9 cellular contexts compared by ENCODE assay signal in the genomic region with DNA sequence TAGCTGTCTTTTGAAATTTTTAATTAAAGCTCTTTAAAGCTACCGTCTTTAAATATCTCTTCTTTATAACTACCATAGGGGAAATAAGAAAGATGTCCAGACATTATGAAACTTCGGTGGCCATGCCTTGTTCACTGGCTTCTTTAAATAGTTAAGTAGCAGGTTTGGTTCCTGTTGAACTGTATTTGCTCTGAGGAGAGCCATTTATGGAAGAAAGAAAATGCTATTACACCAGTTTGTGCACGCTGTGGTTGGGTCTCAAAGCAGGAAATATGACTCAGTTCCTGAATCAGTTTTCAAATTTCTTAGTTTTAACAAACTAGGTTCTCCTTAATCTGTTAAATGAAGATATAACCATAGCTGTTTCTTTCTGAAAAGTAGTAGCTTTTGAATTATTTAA. TPM values are rescaled to one million over a fixed set of nuclear protein-coding genes. Genes with fewer than 3 reads are reported as not detected.
DNase-seq lines count a peak whose midpoint lies in the region; ATAC-seq and TF ChIP-seq lines count a peak whose summit lies in the region.
"Had no signal": no experiment of that assay in that cellular context is flagged by ENCODE, and none has a peak within 500 bp of the region (broad histone marks: within the 10 kb centered on the region; RNA-seq: fewer than 3 reads in every experiment).

No MANE protein-coding gene starts in this region.

- no peaks in the 10 kb centered on the region for H3K9me3 Mint-ChIP-seq in CD8-positive, alpha-beta memory T cell

- TF ChIP-seq CTCF in fibroblast of lung (conservative IDR thresholded peaks at IDR 0.05 in 1 of 2, IDR thresholded peaks at IDR 0.05 in 1 of 2; ENCODE audit: low read depth in 1 of 2, low read length in 2 of 2) (no peak), retinal pigment epithelial cell (conservative IDR thresholded peaks at IDR 0.05; ENCODE audit: low read depth, low read length) (no peak)

- H3K9me3 ChIP-seq in CD8-positive, alpha-beta memory T cell (ENCODE audit: low read length) = no peaks in the 10 kb centered on the region
- no peaks in the 10 kb centered on the region for H3K9me3 ChIP-seq in fibroblast of lung (ENCODE audit: control insufficient read depth, insufficient read depth, low read depth, low read length)

- no peak overlapping the region for H3K27ac ChIP-seq in CD8-positive, alpha-beta memory T cell (ENCODE audit: low read depth, low read length)
- H3K27ac ChIP-seq in fibroblast of lung (ENCODE audit: insufficient read depth, low read length) = no peak overlapping the region
- H3K27ac ChIP-seq: VCaP had no signal

- no peaks in the 10 kb centered on the region for H3K27me3 Mint-ChIP-seq in CD8-positive, alpha-beta memory T cell

- peak in 4 of 5 donors; percentile 24 to 59 (median 49) for DNase-seq in CD8-positive, alpha-beta memory T cell
- DNase-seq in T-helper 22 cell (ENCODE audit: low read depth) (peak; percentile 30), fibroblast of lung (ENCODE audit: low read depth in 2 of 2) (peak; percentile 82 to 92), retinal pigment epithelial cell (ENCODE audit: low read depth) (peak; percentile 41), NCI-H128 (lab: John Stamatoyannopoulos, UW; ENCODE audit: unreplicated experiment) (no peak), occipital lobe (lab: John Stamatoyannopoulos, UW) (no peak)

- H3K4me1 ChIP-seq in CD8-positive, alpha-beta memory T cell (ENCODE audit: insufficient read depth, low read length) = peaks cover 58% of the 10 kb centered on the region
- peaks cover 13% of the 10 kb centered on the region for H3K4me1 ChIP-seq in fibroblast of lung (ENCODE audit: control insufficient read depth, extremely low read depth, insufficient read depth, low read length)

- no peaks in the 10 kb centered on the region for H4K20me1 ChIP-seq in fibroblast of lung (ENCODE audit: control insufficient read depth, extremely low read depth, insufficient read depth, low read length)

- peak overlapping the region; percentile 11 for H3K4me2 ChIP-seq in fibroblast of lung (ENCODE audit: extremely low read depth, insufficient read depth, low read length)

- POLR2A ChIA-PET in CD8-positive, alpha-beta memory T cell (lab: Charles Lee) = interaction anchor here (0.6 to 2.5 kb wide), 7 partner anchors 8 to 977 kb away, joined by 3 to 10 read pairs (median 5); a partner anchor contains a TSS

- peak; percentile 76 for ATAC-seq in GM19452 (IDR thresholded peaks at IDR 0.05; ENCODE audit: unreplicated experiment)
- ATAC-seq in HG03469 (IDR thresholded peaks at IDR 0.05; ENCODE audit: unreplicated experiment) = peak; percentile 81

- peak overlapping the region; percentile 51 to 82 (median 75) for H3K4me3 Mint-ChIP-seq in CD8-positive, alpha-beta memory T cell

- H3K4me1 Mint-ChIP-seq in CD8-positive, alpha-beta memory T cell = peaks cover 74 to 87% (median 85%) of the 10 kb centered on the region in 3 donors

- H3K36me3 ChIP-seq in CD8-positive, alpha-beta memory T cell (ENCODE audit: insufficient read depth, low read length) = peaks cover 50% of the 10 kb centered on the region
- peaks cover 14% of the 10 kb centered on the region for H3K36me3 ChIP-seq in fibroblast of lung (ENCODE audit: control insufficient read depth, insufficient read depth, low read length)

- no peak overlapping the region for H3K4me3 ChIP-seq in CD8-positive, alpha-beta memory T cell (ENCODE audit: low read length)
- H3K4me3 ChIP-seq in fibroblast of lung (replicated peaks in 1 of 4; ENCODE audit: control extremely low read depth in 1 of 4, insufficient read depth in 1 of 4, low read depth in 3 of 4, low read length in 4 of 4) (no peak overlapping the region), retinal pigment epithelial cell (ENCODE audit: low read length) (no peak overlapping the region)

- H3K27me3 ChIP-seq in CD8-positive, alpha-beta memory T cell (ENCODE audit: insufficient read depth, low read length, poor library complexity, severe bottlenecking) = no peaks in the 10 kb centered on the region
- H3K27me3 ChIP-seq in fibroblast of lung (ENCODE audit: control insufficient read depth, insufficient read depth, low read length) = no peaks in the 10 kb centered on the region

- CTCF ChIA-PET in CD8-positive, alpha-beta memory T cell (lab: Charles Lee) = interaction anchor here (0.9 to 2.6 kb wide), 7 partner anchors 9 to 167 kb away, joined by 3 to 13 read pairs (median 6); a partner anchor contains a TSS

- no peak overlapping the region for H3K9ac ChIP-seq in fibroblast of lung (ENCODE audit: insufficient read depth, low read length)

- H3K79me2 ChIP-seq in fibroblast of lung (ENCODE audit: control insufficient read depth, insufficient read depth, low read length) = peaks cover 50% of the 10 kb centered on the region

- H3K36me3 Mint-ChIP-seq in CD8-positive, alpha-beta memory T cell = peaks cover 18 to 88% (median 33%) of the 10 kb centered on the region in 3 donors

- H3K27ac Mint-ChIP-seq in CD8-positive, alpha-beta memory T cell = peak overlapping the region; percentile 73 to 94 (median 92)

- no peak overlapping the region for H2AFZ ChIP-seq in fibroblast of lung (ENCODE audit: low read length)

RNA-seq across cellular contexts. Expression of a gene that starts 12.2 kb away (rescaled TPM):
- total RNA-seq in CD8-positive, alpha-beta memory T cell = 100 to 1,000 TPM; 575 to 600 TPM
- polyA plus RNA-seq in CD8-positive, alpha-beta memory T cell = 970 TPM
- total RNA-seq in fibroblast of lung (130 and 199 TPM in 2 replicates), occipital lobe (110 TPM)
- 778 and 893 TPM in 2 replicates for polyA plus RNA-seq in fibroblast of lung
- polyA plus RNA-seq in fibroblast of lung (2012) = 427 and 476 TPM in 2 replicates
- 162 and 180 TPM in 2 replicates for polyA minus RNA-seq in fibroblast of lung (ENCODE audit: low replicate concordance)

RNA-seq across cellular contexts. Expression of a gene that starts 31.6 kb away (rescaled TPM):
- total RNA-seq in CD8-positive, alpha-beta memory T cell = under 1 TPM; 0.51 to 0.72 TPM
- polyA plus RNA-seq in CD8-positive, alpha-beta memory T cell = not detected
- under 0.01 TPM in 1 of 2 replicates, not detected in the other for total RNA-seq in fibroblast of lung
- 0.02 TPM in 1 of 2 replicates, not detected in the other for polyA plus RNA-seq in fibroblast of lung
- 0.08 TPM in 1 of 2 replicates, not detected in the other for polyA plus RNA-seq in fibroblast of lung (2012)
- polyA minus RNA-seq in fibroblast of lung (ENCODE audit: low replicate concordance) = not detected in 2 replicates
- not detected for total RNA-seq in occipital lobe

RNA-seq across cellular contexts. Expression of a gene that starts 40.7 kb away (rescaled TPM):
- total RNA-seq in CD8-positive, alpha-beta memory T cell = 10 to 100 TPM; 94.8 to 95.2 TPM
- 86.1 TPM for polyA plus RNA-seq in CD8-positive, alpha-beta memory T cell
- total RNA-seq in fibroblast of lung (110 and 139 TPM in 2 replicates), occipital lobe (105 TPM)
- 53.1 and 60.4 TPM in 2 replicates for polyA plus RNA-seq in fibroblast of lung
- polyA plus RNA-seq in fibroblast of lung (2012) = 67.3 and 91.0 TPM in 2 replicates
- 54.7 and 74.9 TPM in 2 replicates for polyA minus RNA-seq in fibroblast of lung (ENCODE audit: low replicate concordance)

RNA-seq across cellular contexts. Expression of a gene that starts 41.1 kb away (rescaled TPM):
- 10 to 100 TPM; 26.8 to 31.6 TPM for total RNA-seq in CD8-positive, alpha-beta memory T cell
- 111 TPM for polyA plus RNA-seq in CD8-positive, alpha-beta memory T cell
- total RNA-seq in fibroblast of lung = 21.3 and 27.7 TPM in 2 replicates
- polyA plus RNA-seq in fibroblast of lung = 29.1 and 32.8 TPM in 2 replicates
- polyA plus RNA-seq in fibroblast of lung (2012) = 60.5 and 71.5 TPM in 2 replicates
- 55.2 and 112 TPM in 2 replicates for polyA minus RNA-seq in fibroblast of lung (ENCODE audit: low replicate concordance)
- 18.2 TPM for total RNA-seq in occipital lobe

Comparison
In these comparisons a context has a peak if more than half of its experiments do, and no peak if none do; other contexts are left out.
1. DNase-seq: peak in CD8-positive, alpha-beta memory T cell (4 of 5), T-helper 22 cell (single experiment), fibroblast of lung (2 of 2) and retinal pigment epithelial cell (single experiment); none in NCI-H128 (single experiment) and occipital lobe (single experiment).